In the genomic region with DNA sequence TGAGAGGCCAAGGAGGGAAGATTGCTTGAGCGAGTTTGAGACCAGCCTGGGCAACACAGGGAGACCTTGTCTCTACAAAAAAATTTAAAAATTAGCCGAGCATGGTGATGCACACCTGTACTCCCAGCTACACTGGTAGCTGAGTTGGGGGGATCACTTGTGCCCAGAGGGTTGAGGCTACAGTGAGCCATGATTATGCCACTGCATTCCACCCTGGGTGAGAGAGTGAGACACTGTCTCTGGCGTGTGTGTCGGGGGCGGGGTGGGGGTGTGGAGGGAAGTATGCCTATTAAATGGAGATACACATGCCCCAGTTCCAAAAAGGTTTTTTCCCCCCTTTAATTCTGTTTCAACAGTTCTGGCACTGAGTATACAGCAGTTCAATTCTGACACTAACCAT, we compare ENCODE assay signal across 18 cellular contexts.
DNase-seq lines count a peak whose midpoint lies in the region; ATAC-seq and TF ChIP-seq lines count a peak whose summit lies in the region.
"Had no signal": no experiment of that assay in that cellular context is flagged by ENCODE, and none has a peak within 500 bp of the region (broad histone marks: within the 10 kb centered on the region; RNA-seq: fewer than 3 reads in every experiment).

No MANE protein-coding gene starts in this region.

- peaks cover 6% of the 10 kb centered on the region for H3K9me3 ChIP-seq in left ventricle myocardium inferior (replicated peaks)
- H3K9me3 ChIP-seq: Caco-2 had no signal

- no peak for TF ChIP-seq CTCF in left ventricle myocardium inferior (IDR thresholded peaks at IDR 0.05; ENCODE audit: borderline replicate concordance)
- no peak for TF ChIP-seq CTCF in GM10266 (IDR thresholded peaks at IDR 0.05; ENCODE audit: control insufficient read depth, insufficient read depth, low read depth, missing control alignments)

- no peaks in the 10 kb centered on the region for H3K9me3 Mint-ChIP-seq in activated CD4-positive, alpha-beta T cell treated with anti-CD3 and anti-CD28 coated beads, Interleukin-2, amount 10 ng/mL, durations not matched to agents 24 days and 14 days
- H3K9me3 Mint-ChIP-seq: CD4-positive, alpha-beta T cell; CD8-positive, alpha-beta T cell had no signal

- H3K27ac Mint-ChIP-seq in activated CD4-positive, alpha-beta T cell treated with anti-CD3 and anti-CD28 coated beads, Interleukin-2, amount 10 ng/mL, durations not matched to agents 24 days and 14 days = no peak overlapping the region
- H3K27ac Mint-ChIP-seq: B cell; CD4-positive, alpha-beta T cell; CD8-positive, alpha-beta T cell had no signal

- DNase-seq in activated CD4-positive, alpha-beta T cell treated with anti-CD3 and anti-CD28 coated beads, Interleukin-2, amount 10 ng/mL, durations not matched to agents 24 days and 14 days = peak; percentile 37
- no peak for DNase-seq in activated CD4-positive, alpha-beta T cell treated with anti-CD3 and anti-CD28 coated beads for 48 hours
- DNase-seq in left ventricle myocardium superior = no peak
- no peak for DNase-seq in left ventricle myocardium inferior
- no peak for DNase-seq in GM10266 (ENCODE audit: extremely low spot score)
- DNase-seq: AML-193; Caco-2; Calu3; CD4-positive, alpha-beta T cell; CD8-positive, alpha-beta T cell; DMS79 treated with DMSO at 0.1 percent for 48 hours; GF-D8 had no signal

- H3K4me1 ChIP-seq in left ventricle myocardium inferior = peaks cover 39% of the 10 kb centered on the region
- H3K4me1 ChIP-seq: A549; BLaER1 treated with 17β-estradiol and CSF1 and Interleukin-3, amounts not matched to agents 10 nM and 100 nM; Caco-2 had no signal

- H3K4me3 ChIP-seq in left ventricle myocardium inferior = no peak overlapping the region
- H3K4me3 ChIP-seq: A549; BLaER1 treated with 17β-estradiol and CSF1 and Interleukin-3, amounts not matched to agents 10 nM and 100 nM; GM12878 had no signal

- no peaks in the 10 kb centered on the region for H3K36me3 Mint-ChIP-seq in activated CD4-positive, alpha-beta T cell treated with anti-CD3 and anti-CD28 coated beads, Interleukin-2, amount 10 ng/mL, durations not matched to agents 24 days and 14 days (ENCODE audit: low read depth)
- H3K36me3 Mint-ChIP-seq: CD8-positive, alpha-beta T cell had no signal

- H3K27me3 ChIP-seq in left ventricle myocardium inferior (ENCODE audit: low read depth) = no peaks in the 10 kb centered on the region
- H3K27me3 ChIP-seq: BLaER1 treated with 17β-estradiol and CSF1 and Interleukin-3, amounts not matched to agents 10 nM and 100 nM had no signal

- peak; percentile 44 for ATAC-seq in left ventricle myocardium superior
- ATAC-seq: A549; CD8-positive, alpha-beta T cell; GM12878 had no signal

- intact Hi-C loops in activated CD4-positive, alpha-beta T cell treated with anti-CD3 and anti-CD28 coated beads, Interleukin-2, amount 10 ng/mL, durations not matched to agents 24 days and 14 days (cut with micrococcal nuclease) = no loop called here
- intact Hi-C loops in left ventricle myocardium superior (cut with micrococcal nuclease) (no loop called here), left ventricle myocardium inferior (cut with micrococcal nuclease) (no loop called here)

- H3K36me3 ChIP-seq in left ventricle myocardium inferior = no peaks in the 10 kb centered on the region
- H3K36me3 ChIP-seq: BLaER1 treated with 17β-estradiol and CSF1 and Interleukin-3, amounts not matched to agents 10 nM and 100 nM had no signal

- peaks cover 21% of the 10 kb centered on the region for H3K27me3 Mint-ChIP-seq in activated CD4-positive, alpha-beta T cell treated with anti-CD3 and anti-CD28 coated beads, Interleukin-2, amount 10 ng/mL, durations not matched to agents 24 days and 14 days
- H3K27me3 Mint-ChIP-seq: CD4-positive, alpha-beta T cell had no signal

- no peak overlapping the region for H3K27ac ChIP-seq in left ventricle myocardium inferior (replicated peaks)
- H3K27ac ChIP-seq: 22Rv1; A549; BLaER1 treated with 17β-estradiol and CSF1 and Interleukin-3, amounts not matched to agents 10 nM and 100 nM; C4-2B had no signal

- H3K4me1 Mint-ChIP-seq in activated CD4-positive, alpha-beta T cell treated with anti-CD3 and anti-CD28 coated beads, Interleukin-2, amount 10 ng/mL, durations not matched to agents 24 days and 14 days = no peaks in the 10 kb centered on the region
- H3K4me1 Mint-ChIP-seq: B cell had no signal

- no peak overlapping the region for H3K4me3 Mint-ChIP-seq in activated CD4-positive, alpha-beta T cell treated with anti-CD3 and anti-CD28 coated beads, Interleukin-2, amount 10 ng/mL, durations not matched to agents 24 days and 14 days
- H3K4me3 Mint-ChIP-seq: B cell; CD4-positive, alpha-beta T cell; CD8-positive, alpha-beta T cell had no signal
